ENCODE assay signal across 15 cellular contexts in genomic region chr14:56549721-56550120, GRCh38. TPM values are rescaled to one million over a fixed set of nuclear protein-coding genes. Genes with fewer than 3 reads are reported as not detected.
DNase-seq lines count a peak whose midpoint lies in the region; ATAC-seq and TF ChIP-seq lines count a peak whose summit lies in the region.
"Had no signal": no experiment of that assay in that cellular context is flagged by ENCODE, and none has a peak within 500 bp of the region (broad histone marks: within the 10 kb centered on the region; RNA-seq: fewer than 3 reads in every experiment).

No MANE protein-coding gene starts in this region.

- DNase-seq in LHCN-M2 (ENCODE audit: low read depth) (peak; percentile 6), choroid plexus epithelial cell (ENCODE audit: low read depth) (peak; percentile 69), kidney glomerular epithelial cell (lab: John Stamatoyannopoulos, UW) (peak; percentile 22), renal cortical epithelial cell (ENCODE audit: low read depth) (peak; percentile 36), SHP77 treated with DMSO at 0.1 percent for 48 hours (lab: John Stamatoyannopoulos, UW) (no peak), GM10266 (ENCODE audit: extremely low spot score) (no peak)
- DNase-seq: CD8-positive, alpha-beta T cell; COR-L47; DMS153; DMS79 treated with DMSO at 0.1 percent for 48 hours; EL; H9 had no signal

- TF ChIP-seq CTCF in choroid plexus epithelial cell (conservative IDR thresholded peaks at IDR 0.05; ENCODE audit: low read depth, low read length): no peak
- no peak for TF ChIP-seq CTCF in GM10266 (IDR thresholded peaks at IDR 0.05; ENCODE audit: control insufficient read depth, insufficient read depth, low read depth, missing control alignments)

- no peak for ATAC-seq in HG03432 (IDR thresholded peaks at IDR 0.05; ENCODE audit: unreplicated experiment)
- no peak for ATAC-seq in GM18909 (IDR thresholded peaks at IDR 0.05; ENCODE audit: poor library complexity, unreplicated experiment)
- ATAC-seq: A549; CD8-positive, alpha-beta T cell had no signal

- H3K4me3 ChIP-seq in choroid plexus epithelial cell (ENCODE audit: low read depth, low read length): no peak overlapping the region
- H3K4me3 ChIP-seq: A549 had no signal

RNA-seq across cellular contexts. Expression of gene TMEM260, which starts 29.9 kb away (rescaled TPM):
- total RNA-seq in LHCN-M2 (2014; rRNA removed): 12.7 and 13.9 TPM in 2 replicates
- 5.1 TPM for polyA plus RNA-seq in LHCN-M2 (2012)
- total RNA-seq in renal cortical epithelial cell: 10.6 and 29.3 TPM in 2 replicates

Comparison
In these comparisons a context has a peak if more than half of its experiments do, and no peak if none do; other contexts are left out.
1. DNase-seq: peak in LHCN-M2 (single experiment), choroid plexus epithelial cell (single experiment), kidney glomerular epithelial cell (single experiment) and renal cortical epithelial cell (single experiment); none in SHP77 treated with DMSO at 0.1 percent for 48 hours (single experiment) and GM10266 (single experiment).